In the genomic region with DNA sequence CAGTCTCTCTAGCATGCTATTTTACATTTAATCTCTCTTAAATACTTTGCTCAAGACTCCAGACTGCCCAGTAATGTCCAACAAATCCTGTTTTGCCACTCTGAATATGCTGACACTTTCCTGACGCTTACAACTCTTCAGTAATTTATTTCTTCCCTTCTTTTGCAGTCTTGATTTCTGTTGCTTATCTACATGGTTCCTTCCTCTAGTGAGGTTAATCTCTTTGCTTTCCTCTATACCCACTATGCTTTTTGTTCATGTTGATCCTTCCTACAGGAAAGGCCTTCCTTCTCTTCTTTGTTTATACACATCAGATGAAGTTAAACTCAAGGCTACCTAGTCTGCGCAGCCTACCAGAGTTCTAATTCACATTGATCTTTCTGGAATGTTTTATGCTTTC, we compare ENCODE assay signal across 17 cellular contexts. TPM values are rescaled to one million over a fixed set of nuclear protein-coding genes. Genes with fewer than 3 reads are reported as not detected.
DNase-seq lines count a peak whose midpoint lies in the region; ATAC-seq, FAIRE-seq and TF ChIP-seq lines count a peak whose summit lies in the region.
"Had no signal": no experiment of that assay in that cellular context is flagged by ENCODE, and none has a peak within 500 bp of the region (broad histone marks: within the 10 kb centered on the region; RNA-seq: fewer than 3 reads in every experiment).

No MANE protein-coding gene starts in this region.

- H3K36me3 Mint-ChIP-seq in dendritic cell treated with granulocyte-macrophage colony-stimulating factor and Interleukin-4, amounts not matched to agents 40 ng/mL and 50 ng/mL, for 4 days (ENCODE audit: low read depth): peaks cover 5% of the 10 kb centered on the region
- peaks cover 9% of the 10 kb centered on the region for H3K36me3 Mint-ChIP-seq in neural progenitor cell

- H3K9me3 ChIP-seq in Panc1 (ENCODE audit: control insufficient read depth, insufficient read depth, low read depth, low read length): no peaks in the 10 kb centered on the region
- no peaks in the 10 kb centered on the region for H3K9me3 ChIP-seq in neural progenitor cell (ENCODE audit: low read depth)

- H3K4me3 ChIP-seq in Panc1 (ENCODE audit: low read depth in 2 of 2, low read length in 2 of 2) (no peak overlapping the region), neural progenitor cell (no peak overlapping the region)

- ATAC-seq in Panc1: no peak

- in situ Hi-C loops in Panc1 (cut with HindIII; ENCODE audit: low pct_unique_long_range_greater_than_20kb, low sequenced_read_pairs): no loop called here

- no peaks in the 10 kb centered on the region for H3K36me3 ChIP-seq in Panc1 (ENCODE audit: control insufficient read depth, insufficient read depth, low read length)
- no peaks in the 10 kb centered on the region for H3K36me3 ChIP-seq in neural progenitor cell

- no peak overlapping the region for H2AFZ ChIP-seq in neural progenitor cell (replicated peaks)

- H3K27me3 Mint-ChIP-seq in dendritic cell treated with granulocyte-macrophage colony-stimulating factor and Interleukin-4, amounts not matched to agents 40 ng/mL and 50 ng/mL, for 4 days: no peaks in the 10 kb centered on the region
- peaks cover 5% of the 10 kb centered on the region for H3K27me3 Mint-ChIP-seq in neural progenitor cell (ENCODE audit: insufficient read depth, low read depth)
- H3K27me3 Mint-ChIP-seq: CD4-positive, alpha-beta T cell had no signal

- peaks cover 44% of the 10 kb centered on the region for H3K4me1 Mint-ChIP-seq in dendritic cell treated with granulocyte-macrophage colony-stimulating factor and Interleukin-4, amounts not matched to agents 40 ng/mL and 50 ng/mL, for 4 days (ENCODE audit: low read depth)
- H3K4me1 Mint-ChIP-seq in neural progenitor cell: peaks cover 9% of the 10 kb centered on the region

- CTCF ChIA-PET in Panc1 (lab: Charles Lee): no interaction called here

- H3K27ac ChIP-seq in Panc1 (ENCODE audit: low read length) (peak overlapping the region; percentile 18; the same call in 1 of the 2 replicates), neural progenitor cell (peak overlapping the region; percentile 64)

- H3K4me3 Mint-ChIP-seq in dendritic cell treated with granulocyte-macrophage colony-stimulating factor and Interleukin-4, amounts not matched to agents 40 ng/mL and 50 ng/mL, for 4 days: no peak overlapping the region
- H3K4me3 Mint-ChIP-seq in neural progenitor cell: no peak overlapping the region
- H3K4me3 Mint-ChIP-seq: CD4-positive, alpha-beta T cell had no signal

- peaks cover 46% of the 10 kb centered on the region for H3K79me2 ChIP-seq in neural progenitor cell (ENCODE audit: low read depth)

- peak overlapping the region; percentile 15 for H3K4me2 ChIP-seq in neural progenitor cell

- peaks cover 16% of the 10 kb centered on the region for H3F3A ChIP-seq in neural progenitor cell (ENCODE audit: low read depth)

- H3K27ac Mint-ChIP-seq in dendritic cell treated with granulocyte-macrophage colony-stimulating factor and Interleukin-4, amounts not matched to agents 40 ng/mL and 50 ng/mL, for 4 days: peak overlapping the region; percentile 9
- peak overlapping the region; percentile 16 for H3K27ac Mint-ChIP-seq in neural progenitor cell
- H3K27ac Mint-ChIP-seq: CD4-positive, alpha-beta T cell had no signal

- peaks cover 7% of the 10 kb centered on the region; the same call in 1 of the 2 replicates for H3K4me1 ChIP-seq in Panc1 (ENCODE audit: control insufficient read depth, insufficient read depth, low read length)
- H3K4me1 ChIP-seq in neural progenitor cell: peaks cover 34% of the 10 kb centered on the region

- peak; percentile 14 for FAIRE-seq in GM12892 (lab: Jason Lieb, UNC)
- FAIRE-seq: H54 had no signal

- TF ChIP-seq POLR2A in GM12892 (IDR thresholded peaks at IDR 0.05; ENCODE audit: low read depth, low read length): no peak

- no TSS peak for BruUV-seq in Panc1 (replicated peaks; lab: Mats Ljungman, UMichigan)

- H3K9ac ChIP-seq in neural progenitor cell: no peak overlapping the region

- no peak for DNase-seq in GM12892 (ENCODE audit: insufficient read length)
- DNase-seq in Panc1 (ENCODE audit: low read depth, low spot score): no peak
- DNase-seq in neural progenitor cell (ENCODE audit: low spot score): no peak
- DNase-seq in H4 (ENCODE audit: low spot score): no peak
- DNase-seq in pons (ENCODE audit: low spot score): no peak
- DNase-seq in T-helper 2 cell: no peak
- DNase-seq in LoVo (ENCODE audit: low spot score): no peak
- DNase-seq: ACHN; Calu3; CD4-positive, alpha-beta T cell; DMS79; GDM1; IMR-90; NCI-H146; NCI-H2081 treated with DMSO at 0.1 percent for 48 hours had no signal

- POLR2A ChIA-PET in Panc1 (lab: Charles Lee): no interaction called here

- intact Hi-C loops in Panc1 (cut with micrococcal nuclease; ENCODE audit: unreplicated experiment): no loop called here
- intact Hi-C loops in dendritic cell treated with granulocyte-macrophage colony-stimulating factor and Interleukin-4, amounts not matched to agents 40 ng/mL and 50 ng/mL, for 4 days (cut with micrococcal nuclease): loop anchor here (5.0 kb wide), 1 partner anchor 528 kb away; no protein-coding TSS in a partner anchor

- H3K27me3 ChIP-seq in Panc1 (ENCODE audit: control insufficient read depth, insufficient read depth, low read length): no peaks in the 10 kb centered on the region
- no peaks in the 10 kb centered on the region for H3K27me3 ChIP-seq in neural progenitor cell

- TF ChIP-seq CTCF in Panc1 (IDR thresholded peaks at IDR 0.05) (no peak), neural progenitor cell (IDR thresholded peaks at IDR 0.05) (no peak)

- H3K9me3 Mint-ChIP-seq in dendritic cell treated with granulocyte-macrophage colony-stimulating factor and Interleukin-4, amounts not matched to agents 40 ng/mL and 50 ng/mL, for 4 days: peaks cover 7% of the 10 kb centered on the region
- H3K9me3 Mint-ChIP-seq in neural progenitor cell: peaks cover 8% of the 10 kb centered on the region

- no peaks in the 10 kb centered on the region for H4K20me1 ChIP-seq in neural progenitor cell (ENCODE audit: low read depth)

RNA-seq across cellular contexts. Expression of a gene that starts 23.8 kb away (rescaled TPM):
- polyA plus RNA-seq in GM12892 (2012; ENCODE audit: missing spikeins): 9.3 TPM
- total RNA-seq in Panc1 (2021; ENCODE audit: unreplicated experiment): 19.9 TPM
- polyA plus RNA-seq in Panc1 (2012; ENCODE audit: insufficient read length): 18.2 TPM
- total RNA-seq in neural progenitor cell (ENCODE audit: low replicate concordance): 16.6 and 23.0 TPM in 2 replicates
- total RNA-seq in H4 (2014; rRNA removed; shearing (Covaris generic)): 46.4 and 65.9 TPM in 2 replicates

RNA-seq across cellular contexts. Expression of a gene that starts 54.1 kb away (rescaled TPM):
- 117 TPM for polyA plus RNA-seq in GM12892 (2012; ENCODE audit: missing spikeins)
- total RNA-seq in Panc1 (2021; ENCODE audit: unreplicated experiment): 93.5 TPM
- polyA plus RNA-seq in Panc1 (2012; ENCODE audit: insufficient read length): 49.1 TPM
- 67.4 and 128 TPM in 2 replicates for total RNA-seq in neural progenitor cell (ENCODE audit: low replicate concordance)
- 228 and 233 TPM in 2 replicates for total RNA-seq in H4 (2014; rRNA removed; shearing (Covaris generic))
